ENCODE assay signal across 14 cellular contexts in the genomic region with DNA sequence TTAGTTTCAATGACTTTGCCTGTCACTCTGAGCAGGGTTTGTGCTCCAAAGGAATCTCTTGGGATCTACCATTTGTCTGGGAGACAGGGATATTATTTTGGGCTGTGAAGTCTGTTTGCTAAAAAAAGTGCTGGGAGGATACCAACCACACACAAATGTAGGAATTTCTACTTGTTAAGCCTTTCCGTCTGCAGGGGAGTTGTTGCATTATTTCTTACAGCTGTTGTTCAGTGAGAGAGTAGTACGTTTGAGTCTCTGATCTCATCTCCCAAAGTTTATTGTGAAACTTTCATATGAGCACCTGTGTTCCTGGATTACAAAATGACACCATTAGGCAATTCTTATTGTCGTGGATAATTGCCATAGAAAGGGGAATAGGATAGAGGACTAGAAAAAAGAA.
DNase-seq lines count a peak whose midpoint lies in the region; ATAC-seq and TF ChIP-seq lines count a peak whose summit lies in the region.
"Had no signal": no experiment of that assay in that cellular context is flagged by ENCODE, and none has a peak within 500 bp of the region (broad histone marks: within the 10 kb centered on the region; RNA-seq: fewer than 3 reads in every experiment).

No MANE protein-coding gene starts in this region.

- peak overlapping the region; percentile 50 for H3K4me3 Mint-ChIP-seq in WTC11
- H3K4me3 Mint-ChIP-seq: activated naive CD8-positive, alpha-beta T cell treated with anti-CD3 and anti-CD28 coated beads, Interleukin-2, amount 10 ng/mL, durations not matched to agents 7 days and 5 days; naive thymus-derived CD8-positive, alpha-beta T cell had no signal

- H3K9me3 Mint-ChIP-seq in WTC11 = no peaks in the 10 kb centered on the region
- H3K9me3 Mint-ChIP-seq: activated naive CD8-positive, alpha-beta T cell treated with anti-CD3 and anti-CD28 coated beads, Interleukin-2, amount 10 ng/mL, durations not matched to agents 7 days and 5 days; naive thymus-derived CD8-positive, alpha-beta T cell had no signal

- H3K36me3 Mint-ChIP-seq in WTC11 = no peaks in the 10 kb centered on the region
- H3K36me3 Mint-ChIP-seq: activated naive CD8-positive, alpha-beta T cell treated with anti-CD3 and anti-CD28 coated beads, Interleukin-2, amount 10 ng/mL, durations not matched to agents 7 days and 5 days; naive thymus-derived CD8-positive, alpha-beta T cell had no signal

- ATAC-seq in WTC11 = peak; percentile 37
- ATAC-seq in HG02610 (IDR thresholded peaks at IDR 0.05; ENCODE audit: unreplicated experiment) = no peak
- ATAC-seq in GM19395 (IDR thresholded peaks at IDR 0.05; ENCODE audit: unreplicated experiment) = no peak
- ATAC-seq: K562; naive thymus-derived CD8-positive, alpha-beta T cell had no signal

- no peak overlapping the region for H3K4me3 ChIP-seq in fibroblast of pulmonary artery (replicated peaks; ENCODE audit: low read depth, low read length)
- H3K4me3 ChIP-seq: K562, Peyer's patch, spleen had no signal

- peaks cover 68% of the 10 kb centered on the region for H3K4me1 Mint-ChIP-seq in WTC11
- H3K4me1 Mint-ChIP-seq: activated naive CD8-positive, alpha-beta T cell treated with anti-CD3 and anti-CD28 coated beads, Interleukin-2, amount 10 ng/mL, durations not matched to agents 7 days and 5 days; naive thymus-derived CD8-positive, alpha-beta T cell had no signal

- peak overlapping the region; percentile 88 for H3K27ac Mint-ChIP-seq in WTC11
- H3K27ac Mint-ChIP-seq: activated naive CD8-positive, alpha-beta T cell treated with anti-CD3 and anti-CD28 coated beads, Interleukin-2, amount 10 ng/mL, durations not matched to agents 7 days and 5 days; naive thymus-derived CD8-positive, alpha-beta T cell had no signal

- POLR2A ChIA-PET in WTC11 (lab: Charles Lee) = interaction anchor here (1.5 kb wide), 1 partner anchor 107 kb away, joined by 8 read pairs; no protein-coding TSS in a partner anchor

- TF ChIP-seq CTCF in WTC11 (IDR thresholded peaks at IDR 0.05) (no peak), fibroblast of pulmonary artery (IDR thresholded peaks at IDR 0.05; ENCODE audit: low read length, missing control alignments) (no peak)

- CTCF ChIA-PET in WTC11 (lab: Charles Lee) = no interaction called here

- no peaks in the 10 kb centered on the region for H3K27me3 Mint-ChIP-seq in WTC11 (ENCODE audit: low read depth)

- DNase-seq in ELF-1 (ENCODE audit: low read depth, low spot score) = peak; percentile 15
- no peak for DNase-seq in WTC11 (ENCODE audit: low spot score)
- DNase-seq in fibroblast of pulmonary artery (ENCODE audit: low read depth) = peak; percentile 39
- DNase-seq in myocyte (ENCODE audit: low read depth) = peak; percentile 68
- no peak for DNase-seq in activated CD4-positive, alpha-beta T cell treated with anti-CD3 and anti-CD28 coated beads for 4 hours
- no peak for DNase-seq in foreskin melanocyte
- DNase-seq: activated naive CD8-positive, alpha-beta T cell treated with anti-CD3 and anti-CD28 coated beads, Interleukin-2, amount 10 ng/mL, durations not matched to agents 7 days and 5 days; effector CD8-positive, alpha-beta T cell; naive thymus-derived CD8-positive, alpha-beta T cell; Peyer's patch; spleen had no signal

TF ChIP-seq in WTC11, 78 proteins besides CTCF, POLR2A, EP300 and RAD21 (continues in another document):
- TF ChIP-seq ZNF138 (CRISPR knock-in tag; conservative IDR thresholded peaks at IDR 0.05) = no peak
- TF ChIP-seq, protein P1, sequence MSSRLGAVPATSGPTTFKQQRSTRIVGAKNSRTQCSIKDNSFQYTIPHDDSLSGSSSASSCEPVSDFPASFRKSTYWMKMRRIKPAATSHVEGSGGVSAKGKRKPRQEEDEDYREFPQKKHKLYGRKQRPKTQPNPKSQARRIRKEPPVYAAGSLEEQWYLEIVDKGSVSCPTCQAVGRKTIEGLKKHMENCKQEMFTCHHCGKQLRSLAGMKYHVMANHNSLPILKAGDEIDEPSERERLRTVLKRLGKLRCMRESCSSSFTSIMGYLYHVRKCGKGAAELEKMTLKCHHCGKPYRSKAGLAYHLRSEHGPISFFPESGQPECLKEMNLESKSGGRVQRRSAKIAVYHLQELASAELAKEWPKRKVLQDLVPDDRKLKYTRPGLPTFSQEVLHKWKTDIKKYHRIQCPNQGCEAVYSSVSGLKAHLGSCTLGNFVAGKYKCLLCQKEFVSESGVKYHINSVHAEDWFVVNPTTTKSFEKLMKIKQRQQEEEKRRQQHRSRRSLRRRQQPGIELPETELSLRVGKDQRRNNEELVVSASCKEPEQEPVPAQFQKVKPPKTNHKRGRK (CRISPR knock-in tag; IDR thresholded peaks at IDR 0.05; ENCODE audit: borderline replicate concordance) = no peak
- TF ChIP-seq, protein P2, sequence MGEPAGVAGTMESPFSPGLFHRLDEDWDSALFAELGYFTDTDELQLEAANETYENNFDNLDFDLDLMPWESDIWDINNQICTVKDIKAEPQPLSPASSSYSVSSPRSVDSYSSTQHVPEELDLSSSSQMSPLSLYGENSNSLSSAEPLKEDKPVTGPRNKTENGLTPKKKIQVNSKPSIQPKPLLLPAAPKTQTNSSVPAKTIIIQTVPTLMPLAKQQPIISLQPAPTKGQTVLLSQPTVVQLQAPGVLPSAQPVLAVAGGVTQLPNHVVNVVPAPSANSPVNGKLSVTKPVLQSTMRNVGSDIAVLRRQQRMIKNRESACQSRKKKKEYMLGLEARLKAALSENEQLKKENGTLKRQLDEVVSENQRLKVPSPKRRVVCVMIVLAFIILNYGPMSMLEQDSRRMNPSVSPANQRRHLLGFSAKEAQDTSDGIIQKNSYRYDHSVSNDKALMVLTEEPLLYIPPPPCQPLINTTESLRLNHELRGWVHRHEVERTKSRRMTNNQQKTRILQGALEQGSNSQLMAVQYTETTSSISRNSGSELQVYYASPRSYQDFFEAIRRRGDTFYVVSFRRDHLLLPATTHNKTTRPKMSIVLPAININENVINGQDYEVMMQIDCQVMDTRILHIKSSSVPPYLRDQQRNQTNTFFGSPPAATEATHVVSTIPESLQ (CRISPR knock-in tag; IDR thresholded peaks at IDR 0.05) = no peak
- TF ChIP-seq, protein P3, sequence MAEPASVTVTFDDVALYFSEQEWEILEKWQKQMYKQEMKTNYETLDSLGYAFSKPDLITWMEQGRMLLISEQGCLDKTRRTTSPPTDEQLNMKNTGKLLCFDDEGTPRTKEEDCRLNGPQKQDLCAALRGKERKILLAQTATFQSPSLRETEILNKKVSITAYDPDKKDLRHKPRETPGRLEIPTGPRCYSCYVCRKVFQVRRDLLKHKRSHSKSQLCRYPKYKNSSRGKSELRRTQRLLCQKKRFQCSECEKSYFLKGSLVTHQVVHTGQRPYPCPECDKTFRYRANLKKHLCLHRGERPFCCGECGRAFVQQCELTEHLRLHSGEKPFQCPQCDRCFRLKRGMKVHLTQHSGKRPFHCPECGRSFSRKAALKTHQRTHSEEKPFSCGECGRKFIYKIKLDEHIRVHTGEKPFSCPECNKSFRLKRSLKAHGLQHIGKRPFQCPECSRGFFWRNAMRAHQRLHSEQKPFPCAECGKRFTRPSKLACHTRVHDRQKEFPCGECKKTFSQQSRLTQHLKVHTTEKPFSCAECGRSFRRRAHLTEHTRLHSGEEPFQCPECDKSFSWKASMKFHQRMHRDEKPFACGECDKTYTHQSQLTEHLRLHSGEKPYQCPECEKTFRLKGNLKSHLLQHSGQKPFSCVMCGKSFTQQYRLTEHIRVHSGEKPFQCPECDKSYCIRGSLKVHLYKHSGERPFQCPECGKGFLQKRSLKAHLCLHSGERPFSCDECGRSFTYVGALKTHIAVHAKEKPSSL (CRISPR knock-in tag; conservative IDR thresholded peaks at IDR 0.05) = no peak
- TF ChIP-seq, protein P4, sequence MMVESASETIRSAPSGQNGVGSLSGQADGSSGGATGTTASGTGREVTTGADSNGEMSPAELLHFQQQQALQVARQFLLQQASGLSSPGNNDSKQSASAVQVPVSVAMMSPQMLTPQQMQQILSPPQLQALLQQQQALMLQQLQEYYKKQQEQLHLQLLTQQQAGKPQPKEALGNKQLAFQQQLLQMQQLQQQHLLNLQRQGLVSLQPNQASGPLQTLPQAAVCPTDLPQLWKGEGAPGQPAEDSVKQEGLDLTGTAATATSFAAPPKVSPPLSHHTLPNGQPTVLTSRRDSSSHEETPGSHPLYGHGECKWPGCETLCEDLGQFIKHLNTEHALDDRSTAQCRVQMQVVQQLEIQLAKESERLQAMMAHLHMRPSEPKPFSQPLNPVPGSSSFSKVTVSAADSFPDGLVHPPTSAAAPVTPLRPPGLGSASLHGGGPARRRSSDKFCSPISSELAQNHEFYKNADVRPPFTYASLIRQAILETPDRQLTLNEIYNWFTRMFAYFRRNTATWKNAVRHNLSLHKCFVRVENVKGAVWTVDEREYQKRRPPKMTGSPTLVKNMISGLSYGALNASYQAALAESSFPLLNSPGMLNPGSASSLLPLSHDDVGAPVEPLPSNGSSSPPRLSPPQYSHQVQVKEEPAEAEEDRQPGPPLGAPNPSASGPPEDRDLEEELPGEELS (CRISPR knock-in tag; IDR thresholded peaks at IDR 0.05) = no peak
- TF ChIP-seq MYBL2 (CRISPR knock-in tag; IDR thresholded peaks at IDR 0.05) = no peak
- TF ChIP-seq, protein P5, sequence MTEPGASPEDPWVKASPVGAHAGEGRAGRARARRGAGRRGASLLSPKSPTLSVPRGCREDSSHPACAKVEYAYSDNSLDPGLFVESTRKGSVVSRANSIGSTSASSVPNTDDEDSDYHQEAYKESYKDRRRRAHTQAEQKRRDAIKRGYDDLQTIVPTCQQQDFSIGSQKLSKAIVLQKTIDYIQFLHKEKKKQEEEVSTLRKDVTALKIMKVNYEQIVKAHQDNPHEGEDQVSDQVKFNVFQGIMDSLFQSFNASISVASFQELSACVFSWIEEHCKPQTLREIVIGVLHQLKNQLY (CRISPR knock-in tag; IDR thresholded peaks at IDR 0.05) = no peak
- TF ChIP-seq TEAD4 (CRISPR knock-in tag; IDR thresholded peaks at IDR 0.05) = no peak
- no peak for TF ChIP-seq ZNF232 (CRISPR knock-in tag; IDR thresholded peaks at IDR 0.05)
- TF ChIP-seq, protein P6, sequence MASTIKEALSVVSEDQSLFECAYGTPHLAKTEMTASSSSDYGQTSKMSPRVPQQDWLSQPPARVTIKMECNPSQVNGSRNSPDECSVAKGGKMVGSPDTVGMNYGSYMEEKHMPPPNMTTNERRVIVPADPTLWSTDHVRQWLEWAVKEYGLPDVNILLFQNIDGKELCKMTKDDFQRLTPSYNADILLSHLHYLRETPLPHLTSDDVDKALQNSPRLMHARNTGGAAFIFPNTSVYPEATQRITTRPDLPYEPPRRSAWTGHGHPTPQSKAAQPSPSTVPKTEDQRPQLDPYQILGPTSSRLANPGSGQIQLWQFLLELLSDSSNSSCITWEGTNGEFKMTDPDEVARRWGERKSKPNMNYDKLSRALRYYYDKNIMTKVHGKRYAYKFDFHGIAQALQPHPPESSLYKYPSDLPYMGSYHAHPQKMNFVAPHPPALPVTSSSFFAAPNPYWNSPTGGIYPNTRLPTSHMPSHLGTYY (CRISPR knock-in tag; IDR thresholded peaks at IDR 0.05) = no peak
- TF ChIP-seq FOXJ3 (CRISPR knock-in tag; IDR thresholded peaks at IDR 0.05; ENCODE audit: borderline replicate concordance) = no peak
- TF ChIP-seq NR3C1 (CRISPR knock-in tag; conservative IDR thresholded peaks at IDR 0.05; ENCODE audit: low read depth) = no peak

Comparison
In these comparisons a context has a peak if more than half of its experiments do, and no peak if none do; other contexts are left out.
1. DNase-seq: peak in ELF-1 (single experiment), fibroblast of pulmonary artery (single experiment) and myocyte (single experiment); none in WTC11 (single experiment), activated CD4-positive, alpha-beta T cell treated with anti-CD3 and anti-CD28 coated beads for 4 hours (0 of 2) and foreskin melanocyte (single experiment).